Comparison of ENCODE assay signal across 18 cellular contexts in genomic region chr7:106119719-106120118, GRCh38. TPM values are rescaled to one million over a fixed set of nuclear protein-coding genes. Genes with fewer than 3 reads are reported as not detected.
DNase-seq lines count a peak whose midpoint lies in the region; TF ChIP-seq lines count a peak whose summit lies in the region.
"Had no signal": no experiment of that assay in that cellular context is flagged by ENCODE, and none has a peak within 500 bp of the region (broad histone marks: within the 10 kb centered on the region; RNA-seq: fewer than 3 reads in every experiment).

No MANE protein-coding gene starts in this region.

- H3K27ac ChIP-seq in HUES6 (ENCODE audit: low read depth, low read length) (no peak overlapping the region), WERI-Rb-1 (peak overlapping the region; percentile 47)
- H3K27ac ChIP-seq: 22Rv1, GM23248, KMS-11 had no signal

- H3K36me3 Mint-ChIP-seq in nephron progenitor cell (ENCODE audit: low read depth) = no peaks in the 10 kb centered on the region
- H3K36me3 Mint-ChIP-seq: CD4-positive, CD25-positive, alpha-beta regulatory T cell had no signal

- H3K36me3 ChIP-seq in HUES6 (ENCODE audit: control insufficient read depth, insufficient read depth, low read length) = no peaks in the 10 kb centered on the region
- H3K36me3 ChIP-seq in WERI-Rb-1 = no peaks in the 10 kb centered on the region

- DNase-seq in DMS 273 (lab: John Stamatoyannopoulos, UW; ENCODE audit: unreplicated experiment) (peak; percentile 57), DMS 273 treated with DMSO at 0.1 percent for 48 hours (lab: John Stamatoyannopoulos, UW) (no peak), WERI-Rb-1 (no peak), nephron progenitor cell (no peak), COR-L47 (lab: John Stamatoyannopoulos, UW) (no peak), HT-29 (ENCODE audit: low spot score) (no peak)
- DNase-seq in activated naive CD4-positive, alpha-beta T cell (lab: John Stamatoyannopoulos, UW) = no peak
- DNase-seq: CD4-positive, CD25-positive, alpha-beta regulatory T cell; DMS79; GM23248; NCI-H1048; NCI-H1694 treated with DMSO at 0.1 percent for 48 hours; NCI-H774; SHP77 treated with DMSO at 0.1 percent for 48 hours had no signal

- H3K27me3 ChIP-seq in HUES6 (ENCODE audit: control insufficient read depth, insufficient read depth, low read length) = no peaks in the 10 kb centered on the region
- H3K27me3 ChIP-seq in WERI-Rb-1 (ENCODE audit: insufficient read depth, low read depth, severe bottlenecking) = no peaks in the 10 kb centered on the region

- H3K4me3 Mint-ChIP-seq in nephron progenitor cell = no peak overlapping the region
- H3K4me3 Mint-ChIP-seq: B cell; CD4-positive, CD25-positive, alpha-beta regulatory T cell had no signal

- H3K4me3 ChIP-seq in HUES6 (ENCODE audit: low read depth, low read length) (0 out of 2 replicates have a peak overlapping the region, but pooled peaks have one; percentile 15), WERI-Rb-1 (ENCODE audit: low read depth, low read length) (no peak overlapping the region)
- H3K4me3 ChIP-seq: GM23248 had no signal

- no peak for TF ChIP-seq CTCF in WERI-Rb-1 (IDR thresholded peaks at IDR 0.05; ENCODE audit: low read depth, low read length)
- no peak for TF ChIP-seq CTCF in nephron progenitor cell (IDR thresholded peaks at IDR 0.05)

- H3K4me1 Mint-ChIP-seq in nephron progenitor cell = peaks cover 55% of the 10 kb centered on the region

- H3K27me3 Mint-ChIP-seq in nephron progenitor cell (ENCODE audit: low read depth, poor library complexity) = peaks cover 8% of the 10 kb centered on the region
- H3K27me3 Mint-ChIP-seq: B cell; CD4-positive, CD25-positive, alpha-beta regulatory T cell had no signal

- peaks cover 12% of the 10 kb centered on the region for H3K4me1 ChIP-seq in HUES6 (ENCODE audit: control insufficient read depth, insufficient read depth, low read length)

- no peak overlapping the region for H3K9ac ChIP-seq in HUES6 (ENCODE audit: low read length)
- H3K9ac ChIP-seq: GM23248, KMS-11 had no signal

- no peaks in the 10 kb centered on the region for H3K9me3 Mint-ChIP-seq in nephron progenitor cell
- H3K9me3 Mint-ChIP-seq: CD4-positive, CD25-positive, alpha-beta regulatory T cell had no signal

- H3K27ac Mint-ChIP-seq in nephron progenitor cell = peak overlapping the region; percentile 36
- H3K27ac Mint-ChIP-seq: B cell; CD4-positive, CD25-positive, alpha-beta regulatory T cell had no signal

- H3K9me3 ChIP-seq in HUES6 (ENCODE audit: control insufficient read depth, insufficient read depth, low read depth, low read length) (no peaks in the 10 kb centered on the region), WERI-Rb-1 (ENCODE audit: severe bottlenecking) (no peaks in the 10 kb centered on the region)

RNA-seq across cellular contexts. Expression of gene SYPL1, which starts 7.6 kb away (rescaled TPM):
- total RNA-seq in HT-29 (2014; rRNA removed; shearing (Covaris generic)) = 33.1 and 48.0 TPM in 2 replicates
